In genomic region chr2:86239745-86240144, GRCh38 we compare ENCODE assay signal across 26 cellular contexts.
"Had no signal": no experiment of that assay in that cellular context is flagged by ENCODE, and none has a peak within 500 bp of the region (broad histone marks: within the 10 kb centered on the region; RNA-seq: fewer than 3 reads in every experiment).

No MANE protein-coding gene starts in this region.

- H3K4me3 ChIP-seq: dorsolateral prefrontal cortex, gastroesophageal sphincter, heart left ventricle, hepatocyte, left lung, ovary, psoas muscle, suprapubic skin, transverse colon, upper lobe of right lung, uterus had no signal

- H3K4me2 ChIP-seq: hepatocyte had no signal

- H3K9me3 Mint-ChIP-seq: natural killer cell treated with Interleukin-12 subunit alpha and Interleukin-12 subunit beta and Interleukin-15 and Interleukin-18, amount 100 ng/mL, for 72 hours; stimulated activated naive CD8-positive, alpha-beta T cell treated with anti-CD3 and anti-CD28 coated beads, Interleukin-15, amount 100 ng/mL, for 72 hours had no signal

- H3K27me3 ChIP-seq: dorsolateral prefrontal cortex, gastroesophageal sphincter, heart left ventricle, hepatocyte, left lung, ovary, suprapubic skin, transverse colon, upper lobe of right lung, uterus had no signal

- H3K9me3 ChIP-seq: gastroesophageal sphincter, left lung, ovary, psoas muscle, suprapubic skin, transverse colon, upper lobe of right lung, uterus had no signal

- H3K27ac ChIP-seq: dorsolateral prefrontal cortex, epithelial cell of prostate, foreskin keratinocyte, heart left ventricle, hepatocyte, left lung, ovary, psoas muscle, suprapubic skin, transverse colon, upper lobe of right lung, uterus had no signal

- H3K4me3 Mint-ChIP-seq: natural killer cell treated with Interleukin-12 subunit alpha and Interleukin-12 subunit beta and Interleukin-15 and Interleukin-18, amount 100 ng/mL, for 72 hours; stimulated activated naive CD8-positive, alpha-beta T cell treated with anti-CD3 and anti-CD28 coated beads, Interleukin-15, amount 100 ng/mL, for 72 hours had no signal

- H3K27ac Mint-ChIP-seq: natural killer cell treated with Interleukin-12 subunit alpha and Interleukin-12 subunit beta and Interleukin-15 and Interleukin-18, amount 100 ng/mL, for 72 hours had no signal

- H3K36me3 ChIP-seq: gastroesophageal sphincter, left lung, ovary, suprapubic skin, transverse colon, upper lobe of right lung, uterus had no signal

- H3K36me3 Mint-ChIP-seq: natural killer cell treated with Interleukin-12 subunit alpha and Interleukin-12 subunit beta and Interleukin-15 and Interleukin-18, amount 100 ng/mL, for 72 hours had no signal

- H2AFZ ChIP-seq: hepatocyte had no signal

- H3K4me1 ChIP-seq: foreskin keratinocyte, psoas muscle, suprapubic skin, upper lobe of right lung, uterus had no signal

- DNase-seq: cerebellar nuclear complex; dorsolateral prefrontal cortex; effector CD4-positive, alpha-beta T cell; foreskin keratinocyte; heart left ventricle; kidney; left cardiac atrium; left lung; mammary epithelial cell; occipital lobe; ovary; psoas muscle; right cardiac atrium; small intestine; stimulated activated CD4-positive, alpha-beta T cell treated with anti-CD3 and anti-CD28 coated beads, Interleukin-15, amount 100 ng/mL, for 24 hours; stimulated activated CD4-positive, alpha-beta T cell treated with anti-CD3 and anti-CD28 coated beads, Interleukin-2, amount 100 ng/mL, for 48 hours; stimulated activated naive CD4-positive, alpha-beta T cell; stimulated activated naive CD8-positive, alpha-beta T cell treated with anti-CD3 and anti-CD28 coated beads, Interleukin-15, amount 100 ng/mL, for 72 hours; transverse colon; upper lobe of right lung; uterus had no signal
